ENCODE assay signal across 16 cellular contexts in the genomic region with DNA sequence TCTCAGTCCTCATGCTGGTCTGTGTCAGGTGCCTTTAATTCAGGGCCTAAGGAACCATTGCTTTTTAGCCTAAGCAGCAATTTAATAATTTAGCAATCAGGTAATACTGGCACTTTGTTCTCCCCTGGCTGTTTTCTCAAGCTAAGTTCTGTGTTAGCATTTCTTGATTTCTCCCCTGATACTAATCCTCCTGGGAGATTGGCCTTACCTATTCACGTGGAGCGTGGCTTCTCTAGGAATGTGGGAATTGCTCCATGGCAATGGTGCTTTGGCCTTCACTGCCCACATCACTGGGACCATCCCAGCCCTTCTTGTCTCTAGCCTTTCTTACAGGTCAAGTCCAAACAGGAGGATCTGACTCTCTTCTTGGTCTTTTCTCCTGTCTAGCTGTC. TPM values are rescaled to one million over a fixed set of nuclear protein-coding genes. Genes with fewer than 3 reads are reported as not detected.
DNase-seq lines count a peak whose midpoint lies in the region; ATAC-seq and TF ChIP-seq lines count a peak whose summit lies in the region.
"Had no signal": no experiment of that assay in that cellular context is flagged by ENCODE, and none has a peak within 500 bp of the region (broad histone marks: within the 10 kb centered on the region; RNA-seq: fewer than 3 reads in every experiment).

No MANE protein-coding gene starts in this region.

- H3K9me3 Mint-ChIP-seq in HFFc6 = peaks cover 4% of the 10 kb centered on the region; the same call in 1 of the 2 replicates
- no peaks in the 10 kb centered on the region for H3K9me3 Mint-ChIP-seq in natural killer cell treated with Interleukin-12 subunit alpha and Interleukin-12 subunit beta and Interleukin-15 and Interleukin-18, amount 100 ng/mL, for 72 hours

- DNase-seq in left ventricle myocardium superior = no peak
- no peak for DNase-seq in cardiac septum (ENCODE audit: low spot score)
- no peak for DNase-seq in right atrium auricular region (ENCODE audit: low spot score)
- DNase-seq in HFFc6 = no peak
- no peak for DNase-seq in SJCRH30
- no peak for DNase-seq in 8988T
- no peak for DNase-seq in natural killer cell treated with Interleukin-12 subunit alpha and Interleukin-12 subunit beta and Interleukin-15 and Interleukin-18, amount 100 ng/mL, for 72 hours (ENCODE audit: low spot score)
- DNase-seq: NCI-H226; NCI-H82; stimulated activated CD4-positive, alpha-beta T cell treated with anti-CD3 and anti-CD28 coated beads, Interleukin-4, amount 100 ng/mL, for 24 hours; T-helper 2 cell; WERI-Rb-1 had no signal

- H3K9me3 ChIP-seq in right atrium auricular region (no peaks in the 10 kb centered on the region), parathyroid adenoma (ENCODE audit: control insufficient read depth, low read length) (no peaks in the 10 kb centered on the region), SJCRH30 (replicated peaks) (no peaks in the 10 kb centered on the region)

- no peak overlapping the region for H3K27ac Mint-ChIP-seq in HFFc6
- peak overlapping the region in 1 of 2 donors; percentile 14 for H3K27ac Mint-ChIP-seq in natural killer cell treated with Interleukin-12 subunit alpha and Interleukin-12 subunit beta and Interleukin-15 and Interleukin-18, amount 100 ng/mL, for 72 hours

- H2AFZ ChIP-seq in parathyroid adenoma = peak overlapping the region; percentile 61

- H3K27ac ChIP-seq in right atrium auricular region = peak overlapping the region; percentile 29 to 49
- H3K27ac ChIP-seq in parathyroid adenoma = peak overlapping the region; percentile 69
- H3K27ac ChIP-seq in SJCRH30 = no peak overlapping the region
- H3K27ac ChIP-seq: WERI-Rb-1 had no signal

- H3K36me3 ChIP-seq in right atrium auricular region (no peaks in the 10 kb centered on the region), parathyroid adenoma (ENCODE audit: control insufficient read depth, insufficient read depth, low read length) (no peaks in the 10 kb centered on the region), SJCRH30 (no peaks in the 10 kb centered on the region)
- H3K36me3 ChIP-seq: WERI-Rb-1 had no signal

- intact Hi-C loops in left ventricle myocardium superior (cut with micrococcal nuclease) (no loop called here), cardiac septum (cut with DNase I) (no loop called here)

- no peaks in the 10 kb centered on the region for H3K36me3 Mint-ChIP-seq in HFFc6 (ENCODE audit: low read depth)
- H3K36me3 Mint-ChIP-seq in natural killer cell treated with Interleukin-12 subunit alpha and Interleukin-12 subunit beta and Interleukin-15 and Interleukin-18, amount 100 ng/mL, for 72 hours = no peaks in the 10 kb centered on the region

- H3K4me3 ChIP-seq in right atrium auricular region = no peak overlapping the region
- H3K4me3 ChIP-seq in parathyroid adenoma (ENCODE audit: low read depth, low read length) = no peak overlapping the region
- no peak overlapping the region for H3K4me3 ChIP-seq in SJCRH30

- peaks cover 18% of the 10 kb centered on the region for H3K4me1 Mint-ChIP-seq in HFFc6 (ENCODE audit: low read depth)
- peaks cover 15 to 23% of the 10 kb centered on the region in 2 donors for H3K4me1 Mint-ChIP-seq in natural killer cell treated with Interleukin-12 subunit alpha and Interleukin-12 subunit beta and Interleukin-15 and Interleukin-18, amount 100 ng/mL, for 72 hours (ENCODE audit: low read depth in 2 of 2)

- no peak for TF ChIP-seq CTCF in right atrium auricular region (IDR thresholded peaks at IDR 0.05)
- TF ChIP-seq CTCF in parathyroid adenoma (IDR thresholded peaks at IDR 0.05) = no peak
- TF ChIP-seq CTCF in HFFc6 (IDR thresholded peaks at IDR 0.05) = no peak

- H3K4me2 ChIP-seq in parathyroid adenoma (ENCODE audit: low read length) = no peak overlapping the region

- no peaks in the 10 kb centered on the region for H3K27me3 ChIP-seq in right atrium auricular region
- no peaks in the 10 kb centered on the region for H3K27me3 ChIP-seq in parathyroid adenoma (ENCODE audit: control insufficient read depth, insufficient read depth, low read length)
- no peaks in the 10 kb centered on the region for H3K27me3 ChIP-seq in SJCRH30

- peaks cover 66% of the 10 kb centered on the region for H3K79me2 ChIP-seq in parathyroid adenoma

- no peaks in the 10 kb centered on the region for H3K27me3 Mint-ChIP-seq in HFFc6 (ENCODE audit: insufficient read depth)
- no peaks in the 10 kb centered on the region for H3K27me3 Mint-ChIP-seq in natural killer cell treated with Interleukin-12 subunit alpha and Interleukin-12 subunit beta and Interleukin-15 and Interleukin-18, amount 100 ng/mL, for 72 hours
- H3K27me3 Mint-ChIP-seq: progenitor cell of endocrine pancreas had no signal

- H3K4me1 ChIP-seq in right atrium auricular region = peaks cover 0 to 25% of the 10 kb centered on the region in 2 donors
- H3K4me1 ChIP-seq in parathyroid adenoma = peaks cover 37% of the 10 kb centered on the region
- no peaks in the 10 kb centered on the region for H3K4me1 ChIP-seq in SJCRH30

- no peak overlapping the region for H3K4me3 Mint-ChIP-seq in HFFc6
- no peak overlapping the region for H3K4me3 Mint-ChIP-seq in natural killer cell treated with Interleukin-12 subunit alpha and Interleukin-12 subunit beta and Interleukin-15 and Interleukin-18, amount 100 ng/mL, for 72 hours
- H3K4me3 Mint-ChIP-seq: neural crest cell had no signal

- peak; percentile 7 for ATAC-seq in left ventricle myocardium superior
- no peak for ATAC-seq in natural killer cell treated with Interleukin-12 subunit alpha and Interleukin-12 subunit beta and Interleukin-15 and Interleukin-18, amount 100 ng/mL, for 72 hours
- ATAC-seq: esophagus mucosa had no signal

- H3K9ac ChIP-seq in parathyroid adenoma = no peak overlapping the region

RNA-seq across cellular contexts. Expression of a gene that starts 55.7 kb away (rescaled TPM):
- total RNA-seq in left ventricle myocardium superior (24.5 TPM), cardiac septum (31.3 TPM), right atrium auricular region (10 to 100 TPM; 15.3 to 19.8 TPM)
- total RNA-seq in HFFc6 (2021; fragmentation: NEBNext Ultra II Directional; extraction: Animal tissue kit (Norgen Biotek cat#: 25700)) = 10 to 100 TPM; 21.7 to 31.3 (median 28.0) TPM
- total RNA-seq in SJCRH30 (2014; rRNA removed; shearing (Covaris generic)) = 10.9 and 11.6 TPM in 2 replicates
- 10 to 100 TPM; 58.6 to 89.7 TPM for total RNA-seq in natural killer cell treated with Interleukin-12 subunit alpha and Interleukin-12 subunit beta and Interleukin-15 and Interleukin-18, amount 100 ng/mL, for 72 hours
